ENCODE assay signal across 16 cellular contexts in genomic region chr4:183240581-183241321, GRCh38.
A peak's percentile ranks its signal among the peaks of the same experiment; 100 is the strongest.
DNase-seq lines count a peak whose midpoint lies in the region; ATAC-seq and TF ChIP-seq lines count a peak whose summit lies in the region.
"Had no signal": no experiment of that assay in that cellular context is flagged by ENCODE, and none has a peak within 500 bp of the region (broad histone marks: within the 10 kb centered on the region; RNA-seq: fewer than 3 reads in every experiment).

No MANE protein-coding gene starts in this region.

- H3K9me3 Mint-ChIP-seq in Calu3 (ENCODE audit: low read depth, unreplicated experiment) (peaks cover 6% of the 10 kb centered on the region), neural progenitor cell (peaks cover 11% of the 10 kb centered on the region)
- H3K9me3 Mint-ChIP-seq: activated naive CD4-positive, alpha-beta T cell treated with anti-CD3 and anti-CD28 coated beads, Interleukin-2, amount 50 U/mL, for 24 hours; naive thymus-derived CD8-positive, alpha-beta T cell had no signal

- no peaks in the 10 kb centered on the region for H3K27me3 Mint-ChIP-seq in Calu3 (ENCODE audit: unreplicated experiment)
- no peaks in the 10 kb centered on the region for H3K27me3 Mint-ChIP-seq in neural progenitor cell (ENCODE audit: insufficient read depth, low read depth)
- H3K27me3 Mint-ChIP-seq: activated naive CD4-positive, alpha-beta T cell treated with anti-CD3 and anti-CD28 coated beads, Interleukin-2, amount 50 U/mL, for 24 hours had no signal

- no peaks in the 10 kb centered on the region for H3K79me2 ChIP-seq in neural progenitor cell (ENCODE audit: low read depth)

- POLR2A ChIA-PET in RWPE1 (lab: Yijun Ruan, JAX; ENCODE audit: low non-redundant PET), result no interaction called here

- H3K36me3 ChIP-seq in right atrium auricular region, result peaks cover 5% of the 10 kb centered on the region
- no peaks in the 10 kb centered on the region for H3K36me3 ChIP-seq in neural progenitor cell
- H3K36me3 ChIP-seq: transverse colon had no signal

- peak overlapping the region; percentile 35 for H3K4me3 Mint-ChIP-seq in Calu3 (ENCODE audit: low read depth, unreplicated experiment)
- H3K4me3 Mint-ChIP-seq in neural progenitor cell, result no peak overlapping the region
- H3K4me3 Mint-ChIP-seq: activated naive CD4-positive, alpha-beta T cell treated with anti-CD3 and anti-CD28 coated beads, Interleukin-2, amount 50 U/mL, for 24 hours; naive thymus-derived CD8-positive, alpha-beta T cell had no signal

- peaks cover 0 to 21% of the 10 kb centered on the region in 2 donors for H3K4me1 ChIP-seq in right atrium auricular region
- H3K4me1 ChIP-seq in neural progenitor cell, result peaks cover 12% of the 10 kb centered on the region
- H3K4me1 ChIP-seq: spleen, transverse colon had no signal

- H3K4me1 Mint-ChIP-seq in Calu3 (ENCODE audit: low read depth, unreplicated experiment), result peaks cover 76% of the 10 kb centered on the region
- H3K4me1 Mint-ChIP-seq in neural progenitor cell, result peaks cover 14% of the 10 kb centered on the region
- H3K4me1 Mint-ChIP-seq: activated naive CD4-positive, alpha-beta T cell treated with anti-CD3 and anti-CD28 coated beads, Interleukin-2, amount 50 U/mL, for 24 hours had no signal

- H3K4me3 ChIP-seq in right atrium auricular region, result no peak overlapping the region
- H3K4me3 ChIP-seq in neural progenitor cell, result no peak overlapping the region
- H3K4me3 ChIP-seq: GM23248, spleen, transverse colon had no signal

- no peak for ATAC-seq in HG03571 (IDR thresholded peaks at IDR 0.05; ENCODE audit: unreplicated experiment)
- ATAC-seq: naive thymus-derived CD8-positive, alpha-beta T cell had no signal

- intact Hi-C loops in Calu3 (cut with micrococcal nuclease; ENCODE audit: unreplicated experiment), result loop anchor here (2.0 to 5.0 kb wide), 3 partner anchors 40 to 142 kb away; partner anchors contain the start of gene WWC2

- peak overlapping the region; percentile 8; the same call in 1 of the 2 replicates for H3K27ac ChIP-seq in RWPE1
- peak overlapping the region; percentile 20 to 34 for H3K27ac ChIP-seq in right atrium auricular region
- H3K27ac ChIP-seq in neural progenitor cell, result no peak overlapping the region
- H3K27ac ChIP-seq: spleen had no signal

- no peaks in the 10 kb centered on the region for H3K9me3 ChIP-seq in right atrium auricular region
- no peaks in the 10 kb centered on the region for H3K9me3 ChIP-seq in neural progenitor cell (ENCODE audit: low read depth)

- DNase-seq in Calu3 (peak; percentile 30), RWPE1 (ENCODE audit: low spot score) (no peak), right atrium auricular region (ENCODE audit: low spot score) (no peak), neural progenitor cell (ENCODE audit: low spot score) (no peak), OCI-M1 (lab: John Stamatoyannopoulos, UW) (no peak), NCI-H748 treated with DMSO at 0.1 percent for 48 hours (lab: John Stamatoyannopoulos, UW) (no peak), T-helper 9 cell (no peak)
- DNase-seq: naive thymus-derived CD8-positive, alpha-beta T cell; NCI-H1105; NCI-H446; SHP77 treated with DMSO at 0.1 percent for 48 hours; spleen; transverse colon had no signal

- H3K27me3 ChIP-seq in right atrium auricular region, result no peaks in the 10 kb centered on the region
- no peaks in the 10 kb centered on the region for H3K27me3 ChIP-seq in neural progenitor cell
- H3K27me3 ChIP-seq: spleen, transverse colon had no signal

- H3K27ac Mint-ChIP-seq in Calu3 (ENCODE audit: unreplicated experiment), result peak overlapping the region; percentile 79
- peak overlapping the region; percentile 65 for H3K27ac Mint-ChIP-seq in neural progenitor cell
- H3K27ac Mint-ChIP-seq: activated naive CD4-positive, alpha-beta T cell treated with anti-CD3 and anti-CD28 coated beads, Interleukin-2, amount 50 U/mL, for 24 hours; naive thymus-derived CD8-positive, alpha-beta T cell had no signal

- BruUV-seq in Calu3 (replicated peaks; lab: Mats Ljungman, UMichigan), result no TSS peak

- TF ChIP-seq CTCF in Calu3 (IDR thresholded peaks at IDR 0.05; ENCODE audit: unreplicated experiment) (no peak), RWPE1 (conservative IDR thresholded peaks at IDR 0.05; ENCODE audit: low read depth) (no peak), right atrium auricular region (IDR thresholded peaks at IDR 0.05) (no peak), neural progenitor cell (IDR thresholded peaks at IDR 0.05) (no peak)

- H4K20me1 ChIP-seq in neural progenitor cell (ENCODE audit: low read depth), result no peaks in the 10 kb centered on the region

- H3F3A ChIP-seq in neural progenitor cell (ENCODE audit: low read depth), result no peaks in the 10 kb centered on the region

- H3K36me3 Mint-ChIP-seq in Calu3 (ENCODE audit: insufficient read depth, unreplicated experiment) (peaks cover 13% of the 10 kb centered on the region), neural progenitor cell (peaks cover 28% of the 10 kb centered on the region)

- no peak overlapping the region for H3K9ac ChIP-seq in neural progenitor cell
- H3K9ac ChIP-seq: GM23248 had no signal

- CTCF ChIA-PET in Calu3 (lab: Charles Lee), result interaction anchor here (0.7 to 1.7 kb wide), 4 partner anchors 39 to 142 kb away, joined by 3 read pairs; partner anchors contain the start of gene WWC2
- CTCF ChIA-PET in RWPE1 (lab: Yijun Ruan, JAX), result interaction anchor here (0.6 kb wide), 1 partner anchor 9 kb away, joined by 3 read pairs; no protein-coding TSS in a partner anchor

- H2AFZ ChIP-seq in neural progenitor cell (replicated peaks), result no peak overlapping the region
- H2AFZ ChIP-seq: GM23248 had no signal

- H3K4me2 ChIP-seq in neural progenitor cell, result no peak overlapping the region
